ENCODE assay signal across 1 cellular context in genomic region chr1:205629751-205630150, GRCh38.
TF ChIP-seq lines count a peak whose summit lies in the region.

No MANE protein-coding gene starts in this region.

TF ChIP-seq in HepG2, 621 proteins besides CTCF, POLR2A, EP300 and RAD21 (continued from another document):
- no peak for TF ChIP-seq DPF2 (CRISPR knock-in tag; IDR thresholded peaks at IDR 0.05; ENCODE audit: borderline replicate concordance, low read depth)
- TF ChIP-seq SOX5 (CRISPR knock-in tag; IDR thresholded peaks at IDR 0.05; ENCODE audit: borderline replicate concordance) = no peak
- TF ChIP-seq RXRA (CRISPR knock-in tag; IDR thresholded peaks at IDR 0.05) = no peak
- TF ChIP-seq ZNF343 (CRISPR knock-in tag; IDR thresholded peaks at IDR 0.05) = no peak
- no peak for TF ChIP-seq YEATS4 (CRISPR knock-in tag; IDR thresholded peaks at IDR 0.05; ENCODE audit: borderline replicate concordance)
- no peak for TF ChIP-seq ZMYM4 (CRISPR knock-in tag; IDR thresholded peaks at IDR 0.05)
